Comparison of ENCODE assay signal across 17 cellular contexts in the genomic region with DNA sequence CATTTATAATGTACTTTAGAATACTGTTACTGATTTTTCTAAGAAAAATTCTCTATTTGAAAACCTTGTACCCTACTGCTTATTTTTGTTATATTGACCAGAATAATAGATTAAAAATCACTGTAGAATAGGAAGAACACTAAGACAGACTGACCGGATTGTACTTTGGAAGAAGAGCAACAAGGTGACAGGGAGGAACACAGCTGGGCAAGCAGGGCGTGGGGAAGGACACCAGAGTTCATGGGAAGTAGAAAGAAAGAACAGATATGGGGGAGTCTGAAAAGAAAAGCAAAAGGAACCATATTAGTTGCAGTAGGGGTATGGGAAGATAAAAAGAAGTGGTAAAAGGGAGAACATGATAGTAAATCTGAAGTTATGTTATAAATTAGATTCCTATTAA. TPM values are rescaled to one million over a fixed set of nuclear protein-coding genes. Genes with fewer than 3 reads are reported as not detected.
A peak's percentile ranks its signal among the peaks of the same experiment; 100 is the strongest.
DNase-seq lines count a peak whose midpoint lies in the region; ATAC-seq lines count a peak whose summit lies in the region.
"Had no signal": no experiment of that assay in that cellular context is flagged by ENCODE, and none has a peak within 500 bp of the region (broad histone marks: within the 10 kb centered on the region; RNA-seq: fewer than 3 reads in every experiment).

No MANE protein-coding gene starts in this region.

- intact Hi-C loops in naive thymus-derived CD4-positive, alpha-beta T cell (cut with micrococcal nuclease), result loop anchor here in 1 of 2 donors (2.0 kb wide), 1 partner anchor 13 kb away; no protein-coding TSS in a partner anchor

- H3K27me3 Mint-ChIP-seq in activated T-cell treated with anti-CD3 and anti-CD28 coated beads, Interleukin-2, amount 50 U/mL, for 24 hours, result no peaks in the 10 kb centered on the region
- no peaks in the 10 kb centered on the region for H3K27me3 Mint-ChIP-seq in CD4-positive, CD25-positive, alpha-beta regulatory T cell
- H3K27me3 Mint-ChIP-seq in activated naive CD8-positive, alpha-beta T cell treated with anti-CD3 and anti-CD28 coated beads for 36 hours, result no peaks in the 10 kb centered on the region
- H3K27me3 Mint-ChIP-seq in naive thymus-derived CD4-positive, alpha-beta T cell, result no peaks in the 10 kb centered on the region
- no peaks in the 10 kb centered on the region for H3K27me3 Mint-ChIP-seq in activated CD8-positive, alpha-beta memory T cell treated with anti-CD3 and anti-CD28 coated beads, Interleukin-2, amount 10 ng/mL, durations not matched to agents 7 days and 5 days

- POLR2A ChIA-PET in naive thymus-derived CD4-positive, alpha-beta T cell (lab: Charles Lee), result interaction anchor here (0.6 kb wide), 1 partner anchor 110 kb away, joined by 4 read pairs; no protein-coding TSS in a partner anchor

- H3K4me3 ChIP-seq in CD4-positive, CD25-positive, alpha-beta regulatory T cell (ENCODE audit: low read depth, low read length), result no peak overlapping the region
- no peak overlapping the region for H3K4me3 ChIP-seq in naive thymus-derived CD4-positive, alpha-beta T cell (ENCODE audit: low read length)
- H3K4me3 ChIP-seq: BLaER1, GM12878, GM23338 had no signal

- no peaks in the 10 kb centered on the region for H3K9me3 Mint-ChIP-seq in activated T-cell treated with anti-CD3 and anti-CD28 coated beads, Interleukin-2, amount 50 U/mL, for 24 hours
- H3K9me3 Mint-ChIP-seq in CD4-positive, CD25-positive, alpha-beta regulatory T cell, result no peaks in the 10 kb centered on the region
- no peaks in the 10 kb centered on the region for H3K9me3 Mint-ChIP-seq in activated naive CD8-positive, alpha-beta T cell treated with anti-CD3 and anti-CD28 coated beads for 36 hours
- H3K9me3 Mint-ChIP-seq in naive thymus-derived CD4-positive, alpha-beta T cell, result peaks cover 0 to 1% (median 0%) of the 10 kb centered on the region in 11 donors
- peaks cover 2% of the 10 kb centered on the region for H3K9me3 Mint-ChIP-seq in activated CD8-positive, alpha-beta memory T cell treated with anti-CD3 and anti-CD28 coated beads, Interleukin-2, amount 10 ng/mL, durations not matched to agents 7 days and 5 days (ENCODE audit: low read depth)
- H3K9me3 Mint-ChIP-seq: GM23338 had no signal

- H3K36me3 ChIP-seq in CD4-positive, CD25-positive, alpha-beta regulatory T cell (ENCODE audit: control insufficient read depth, insufficient read depth, low read length), result peaks cover 70% of the 10 kb centered on the region
- peaks cover 3 to 58% (median 25%) of the 10 kb centered on the region in 3 experiments for H3K36me3 ChIP-seq in naive thymus-derived CD4-positive, alpha-beta T cell (ENCODE audit: control insufficient read depth in 2 of 3, insufficient read depth in 3 of 3, low read length in 3 of 3)

- peaks cover 17% of the 10 kb centered on the region for H3K36me3 Mint-ChIP-seq in activated T-cell treated with anti-CD3 and anti-CD28 coated beads, Interleukin-2, amount 50 U/mL, for 24 hours (ENCODE audit: low read depth)
- peaks cover 26% of the 10 kb centered on the region for H3K36me3 Mint-ChIP-seq in CD4-positive, CD25-positive, alpha-beta regulatory T cell
- peaks cover 21% of the 10 kb centered on the region for H3K36me3 Mint-ChIP-seq in activated naive CD8-positive, alpha-beta T cell treated with anti-CD3 and anti-CD28 coated beads for 36 hours
- peaks cover 5 to 25% (median 18%) of the 10 kb centered on the region in 5 donors for H3K36me3 Mint-ChIP-seq in naive thymus-derived CD4-positive, alpha-beta T cell
- peaks cover 26% of the 10 kb centered on the region for H3K36me3 Mint-ChIP-seq in activated CD8-positive, alpha-beta memory T cell treated with anti-CD3 and anti-CD28 coated beads, Interleukin-2, amount 10 ng/mL, durations not matched to agents 7 days and 5 days

- CTCF ChIA-PET in naive thymus-derived CD4-positive, alpha-beta T cell (lab: Charles Lee), result interaction anchor here (1.6 kb wide), 1 partner anchor 8 kb away, joined by 6 read pairs; no protein-coding TSS in a partner anchor
- CTCF ChIA-PET in activated CD8-positive, alpha-beta memory T cell treated with anti-CD3 and anti-CD28 coated beads, Interleukin-2, amount 10 ng/mL, durations not matched to agents 7 days and 5 days (lab: Charles Lee), result interaction anchor here (1.0 to 1.5 kb wide), 2 partner anchors 15 to 17 kb away, joined by 3 to 4 read pairs; no protein-coding TSS in a partner anchor

- H3K27me3 ChIP-seq in CD4-positive, CD25-positive, alpha-beta regulatory T cell (ENCODE audit: control insufficient read depth, insufficient read depth, low read length), result no peaks in the 10 kb centered on the region
- no peaks in the 10 kb centered on the region for H3K27me3 ChIP-seq in naive thymus-derived CD4-positive, alpha-beta T cell (ENCODE audit: control insufficient read depth in 2 of 2, insufficient read depth in 2 of 2, low read length in 2 of 2)
- H3K27me3 ChIP-seq: BLaER1 had no signal

- H3K4me1 ChIP-seq in CD4-positive, CD25-positive, alpha-beta regulatory T cell (ENCODE audit: control insufficient read depth, insufficient read depth, low read length, poor library complexity, severe bottlenecking), result no peaks in the 10 kb centered on the region
- no peaks in the 10 kb centered on the region for H3K4me1 ChIP-seq in naive thymus-derived CD4-positive, alpha-beta T cell (ENCODE audit: control insufficient read depth in 2 of 2, insufficient read depth in 2 of 2, low read length in 2 of 2)
- H3K4me1 ChIP-seq: BLaER1 had no signal

- no peak overlapping the region for H3K27ac ChIP-seq in CD4-positive, CD25-positive, alpha-beta regulatory T cell (ENCODE audit: insufficient read depth, low read length, poor library complexity, severe bottlenecking)
- H3K27ac ChIP-seq in naive thymus-derived CD4-positive, alpha-beta T cell (ENCODE audit: low read depth, low read length), result no peak overlapping the region
- H3K27ac ChIP-seq: 22Rv1, BLaER1, HL-60 had no signal

- H3K4me3 Mint-ChIP-seq in activated T-cell treated with anti-CD3 and anti-CD28 coated beads, Interleukin-2, amount 50 U/mL, for 24 hours, result no peak overlapping the region
- H3K4me3 Mint-ChIP-seq in CD4-positive, CD25-positive, alpha-beta regulatory T cell, result no peak overlapping the region
- H3K4me3 Mint-ChIP-seq in activated naive CD8-positive, alpha-beta T cell treated with anti-CD3 and anti-CD28 coated beads for 36 hours, result no peak overlapping the region
- no peak overlapping the region for H3K4me3 Mint-ChIP-seq in naive thymus-derived CD4-positive, alpha-beta T cell
- H3K4me3 Mint-ChIP-seq in activated CD8-positive, alpha-beta memory T cell treated with anti-CD3 and anti-CD28 coated beads, Interleukin-2, amount 10 ng/mL, durations not matched to agents 7 days and 5 days, result no peak overlapping the region
- H3K4me3 Mint-ChIP-seq: GM23338 had no signal

- no peak for ATAC-seq in CD4-positive, CD25-positive, alpha-beta regulatory T cell (ENCODE audit: low read depth in 2 of 2)
- ATAC-seq in naive thymus-derived CD4-positive, alpha-beta T cell, result no peak
- ATAC-seq in activated CD8-positive, alpha-beta memory T cell treated with anti-CD3 and anti-CD28 coated beads, Interleukin-2, amount 10 ng/mL, durations not matched to agents 7 days and 5 days, result no peak
- ATAC-seq: GM12878, GM23338 had no signal

- peak overlapping the region; percentile 15 for H3K27ac Mint-ChIP-seq in activated T-cell treated with anti-CD3 and anti-CD28 coated beads, Interleukin-2, amount 50 U/mL, for 24 hours
- H3K27ac Mint-ChIP-seq in CD4-positive, CD25-positive, alpha-beta regulatory T cell, result peak overlapping the region in 2 of 3 donors; percentile 28 to 39
- peak overlapping the region; percentile 3 for H3K27ac Mint-ChIP-seq in activated naive CD8-positive, alpha-beta T cell treated with anti-CD3 and anti-CD28 coated beads for 36 hours
- peak overlapping the region in 6 of 9 donors; percentile 5 to 84 (median 53) for H3K27ac Mint-ChIP-seq in naive thymus-derived CD4-positive, alpha-beta T cell
- no peak overlapping the region for H3K27ac Mint-ChIP-seq in activated CD8-positive, alpha-beta memory T cell treated with anti-CD3 and anti-CD28 coated beads, Interleukin-2, amount 10 ng/mL, durations not matched to agents 7 days and 5 days
- H3K27ac Mint-ChIP-seq: GM23338 had no signal

- H3K9me3 ChIP-seq in CD4-positive, CD25-positive, alpha-beta regulatory T cell (ENCODE audit: control insufficient read depth in 2 of 2, low read length in 2 of 2), result no peaks in the 10 kb centered on the region
- no peaks in the 10 kb centered on the region for H3K9me3 ChIP-seq in naive thymus-derived CD4-positive, alpha-beta T cell (ENCODE audit: control insufficient read depth in 2 of 3, low read length in 3 of 3)
- H3K9me3 ChIP-seq: BLaER1 had no signal

- H3K4me1 Mint-ChIP-seq in activated T-cell treated with anti-CD3 and anti-CD28 coated beads, Interleukin-2, amount 50 U/mL, for 24 hours (ENCODE audit: low read depth), result peaks cover 26% of the 10 kb centered on the region
- H3K4me1 Mint-ChIP-seq in CD4-positive, CD25-positive, alpha-beta regulatory T cell, result peaks cover 0 to 25% (median 5%) of the 10 kb centered on the region in 4 donors
- peaks cover 30% of the 10 kb centered on the region for H3K4me1 Mint-ChIP-seq in activated naive CD8-positive, alpha-beta T cell treated with anti-CD3 and anti-CD28 coated beads for 36 hours
- peaks cover 0 to 26% (median 10%) of the 10 kb centered on the region in 7 donors for H3K4me1 Mint-ChIP-seq in naive thymus-derived CD4-positive, alpha-beta T cell
- peaks cover 7% of the 10 kb centered on the region for H3K4me1 Mint-ChIP-seq in activated CD8-positive, alpha-beta memory T cell treated with anti-CD3 and anti-CD28 coated beads, Interleukin-2, amount 10 ng/mL, durations not matched to agents 7 days and 5 days

- DNase-seq in activated T-cell treated with anti-CD3 and anti-CD28 coated beads, Interleukin-2, amount 50 U/mL, for 24 hours, result no peak
- DNase-seq in activated T-cell treated with anti-CD3 and anti-CD28 coated beads, Interleukin-2, amount 50 U/mL, for 48 hours, result no peak
- no peak for DNase-seq in CD4-positive, CD25-positive, alpha-beta regulatory T cell
- DNase-seq in activated naive CD8-positive, alpha-beta T cell treated with anti-CD3 and anti-CD28 coated beads for 36 hours, result no peak
- DNase-seq in naive thymus-derived CD4-positive, alpha-beta T cell, result no peak
- DNase-seq in NCI-H2196 (lab: John Stamatoyannopoulos, UW; ENCODE audit: unreplicated experiment), result no peak
- DNase-seq in activated CD8-positive, alpha-beta memory T cell treated with anti-CD3 and anti-CD28 coated beads, Interleukin-2, amount 10 ng/mL, durations not matched to agents 7 days and 5 days, result no peak
- no peak for DNase-seq in effector CD4-positive, alpha-beta T cell
- DNase-seq: AML-193, DMS79, H7 had no signal

RNA-seq across cellular contexts. Expression of a gene that starts 38.6 kb away (rescaled TPM):
- total RNA-seq in CD4-positive, CD25-positive, alpha-beta regulatory T cell, result 58.0 TPM
- polyA plus RNA-seq in CD4-positive, CD25-positive, alpha-beta regulatory T cell, result 10 to 100 TPM; 38.3 to 77.2 (median 62.7) TPM
- total RNA-seq in activated naive CD8-positive, alpha-beta T cell treated with anti-CD3 and anti-CD28 coated beads for 36 hours, result 10 to 100 TPM; 13.3 to 14.2 TPM
- 100 to 1,000 TPM in 4 of 5 experiments, 10 to 100 TPM in 1; 35.5 to 128 (median 117) TPM for total RNA-seq in naive thymus-derived CD4-positive, alpha-beta T cell
- 10 to 100 TPM; 56.6 to 80.9 TPM for polyA plus RNA-seq in naive thymus-derived CD4-positive, alpha-beta T cell
- total RNA-seq in activated CD8-positive, alpha-beta memory T cell treated with anti-CD3 and anti-CD28 coated beads, Interleukin-2, amount 10 ng/mL, durations not matched to agents 7 days and 5 days, result 10 to 100 TPM; 21.2 to 24.0 TPM
- total RNA-seq: G401, H7 had no signal
